20 cellular contexts compared by ENCODE assay signal in genomic region chr17:4717791-4718190, GRCh38. TPM values are rescaled to one million over a fixed set of nuclear protein-coding genes. Genes with fewer than 3 reads are reported as not detected.
DNase-seq lines count a peak whose midpoint lies in the region; ATAC-seq and TF ChIP-seq lines count a peak whose summit lies in the region.
"Had no signal": no experiment of that assay in that cellular context is flagged by ENCODE, and none has a peak within 500 bp of the region (broad histone marks: within the 10 kb centered on the region; RNA-seq: fewer than 3 reads in every experiment).

No MANE protein-coding gene starts in this region.

- no peak for ATAC-seq in effector memory CD8-positive, alpha-beta T cell (replicated peaks)
- ATAC-seq in natural killer cell treated with Interleukin-12 subunit alpha and Interleukin-12 subunit beta and Interleukin-15 and Interleukin-18, amount 100 ng/mL, for 72 hours: peak; percentile 37 to 44
- ATAC-seq in HG02763 (IDR thresholded peaks at IDR 0.05; ENCODE audit: unreplicated experiment): no peak
- no peak for ATAC-seq in GM21526 (IDR thresholded peaks at IDR 0.05; ENCODE audit: low FRiP score, unreplicated experiment)
- ATAC-seq: GM23338 had no signal

- H3K27ac ChIP-seq in BLaER1 treated with 17β-estradiol and CSF1 and Interleukin-3, amounts not matched to agents 10 nM and 100 nM: peak overlapping the region in 10 of 11 experiments; percentile 49 to 99 (median 74); a peak in 20 of 22 replicates
- peak overlapping the region; percentile 6; the same call in 1 of the 2 replicates for H3K27ac ChIP-seq in HL-60 (replicated peaks)
- H3K27ac ChIP-seq: PC-9, SJSA1 had no signal

- H3K4me1 ChIP-seq in BLaER1 treated with 17β-estradiol and CSF1 and Interleukin-3, amounts not matched to agents 10 nM and 100 nM: peaks cover 73 to 97% (median 79%) of the 10 kb centered on the region in 10 experiments
- H3K4me1 ChIP-seq: BE2C had no signal

- peaks cover 4 to 91% (median 25%) of the 10 kb centered on the region in 11 experiments; a peak in 15 of 22 replicates for H4K20me1 ChIP-seq in BLaER1 treated with 17β-estradiol and CSF1 and Interleukin-3, amounts not matched to agents 10 nM and 100 nM

- peak overlapping the region; percentile 50 to 99 (median 61); a peak in 19 of 22 replicates for H3K9ac ChIP-seq in BLaER1 treated with 17β-estradiol and CSF1 and Interleukin-3, amounts not matched to agents 10 nM and 100 nM

- H3K27ac Mint-ChIP-seq in effector memory CD8-positive, alpha-beta T cell: peak overlapping the region; percentile 87 to 89
- H3K27ac Mint-ChIP-seq in natural killer cell treated with Interleukin-12 subunit alpha and Interleukin-12 subunit beta and Interleukin-15 and Interleukin-18, amount 100 ng/mL, for 72 hours: peak overlapping the region; percentile 94 to 99
- H3K27ac Mint-ChIP-seq: GM23338 had no signal

- H3K9me3 ChIP-seq in BLaER1 treated with 17β-estradiol and CSF1 and Interleukin-3, amounts not matched to agents 10 nM and 100 nM (replicated peaks in 1 of 11): peaks cover 0 to 26% (median 10%) of the 10 kb centered on the region in 11 experiments; a peak in 9 of 22 replicates
- H3K9me3 ChIP-seq: BE2C, SJSA1 had no signal

- H3K9me3 Mint-ChIP-seq in effector memory CD8-positive, alpha-beta T cell: no peaks in the 10 kb centered on the region
- H3K9me3 Mint-ChIP-seq in natural killer cell treated with Interleukin-12 subunit alpha and Interleukin-12 subunit beta and Interleukin-15 and Interleukin-18, amount 100 ng/mL, for 72 hours: no peaks in the 10 kb centered on the region
- H3K9me3 Mint-ChIP-seq: CD8-positive, alpha-beta memory T cell; GM23338 had no signal

- peaks cover 63 to 87% (median 81%) of the 10 kb centered on the region in 11 experiments for H3K36me3 ChIP-seq in BLaER1 treated with 17β-estradiol and CSF1 and Interleukin-3, amounts not matched to agents 10 nM and 100 nM
- H3K36me3 ChIP-seq: BE2C, SJSA1 had no signal

- peak overlapping the region in 1 of 2 donors; percentile 71 for H3K4me3 Mint-ChIP-seq in effector memory CD8-positive, alpha-beta T cell
- peak overlapping the region; percentile 83 for H3K4me3 Mint-ChIP-seq in natural killer cell treated with Interleukin-12 subunit alpha and Interleukin-12 subunit beta and Interleukin-15 and Interleukin-18, amount 100 ng/mL, for 72 hours
- H3K4me3 Mint-ChIP-seq: GM23338 had no signal

- no peak for TF ChIP-seq CTCF in HL-60 (IDR thresholded peaks at IDR 0.05; ENCODE audit: insufficient read depth, low read length)

- peak overlapping the region in 8 of 10 experiments; percentile 30 to 98 (median 52); a peak in 16 of 20 replicates for H3K4me3 ChIP-seq in BLaER1 treated with 17β-estradiol and CSF1 and Interleukin-3, amounts not matched to agents 10 nM and 100 nM
- no peak overlapping the region for H3K4me3 ChIP-seq in HL-60 (replicated peaks; ENCODE audit: insufficient read depth, low read length)
- H3K4me3 ChIP-seq: GM23338, PC-9, SJSA1 had no signal

- H3K27me3 Mint-ChIP-seq in effector memory CD8-positive, alpha-beta T cell: no peaks in the 10 kb centered on the region
- no peaks in the 10 kb centered on the region for H3K27me3 Mint-ChIP-seq in natural killer cell treated with Interleukin-12 subunit alpha and Interleukin-12 subunit beta and Interleukin-15 and Interleukin-18, amount 100 ng/mL, for 72 hours

- H3K36me3 Mint-ChIP-seq in effector memory CD8-positive, alpha-beta T cell (ENCODE audit: insufficient read depth): peaks cover 62% of the 10 kb centered on the region
- peaks cover 34% of the 10 kb centered on the region for H3K36me3 Mint-ChIP-seq in natural killer cell treated with Interleukin-12 subunit alpha and Interleukin-12 subunit beta and Interleukin-15 and Interleukin-18, amount 100 ng/mL, for 72 hours

- H3K4me1 Mint-ChIP-seq in effector memory CD8-positive, alpha-beta T cell (ENCODE audit: low read depth in 2 of 2): peaks cover 36 to 51% of the 10 kb centered on the region in 2 donors
- peaks cover 75 to 78% of the 10 kb centered on the region in 2 donors for H3K4me1 Mint-ChIP-seq in natural killer cell treated with Interleukin-12 subunit alpha and Interleukin-12 subunit beta and Interleukin-15 and Interleukin-18, amount 100 ng/mL, for 72 hours (ENCODE audit: low read depth in 2 of 2)
- H3K4me1 Mint-ChIP-seq: GM23338 had no signal

- no peaks in the 10 kb centered on the region for H3K27me3 ChIP-seq in BLaER1 treated with 17β-estradiol and CSF1 and Interleukin-3, amounts not matched to agents 10 nM and 100 nM
- H3K27me3 ChIP-seq in HL-60 (ENCODE audit: insufficient read depth, poor library complexity, severe bottlenecking): no peaks in the 10 kb centered on the region
- H3K27me3 ChIP-seq: BE2C, SJSA1 had no signal

- peak in 1 of 2 experiments; percentile 25 for DNase-seq in HL-60 (ENCODE audit: low read depth in 1 of 2, low spot score in 1 of 2)
- DNase-seq in effector memory CD8-positive, alpha-beta T cell: no peak
- DNase-seq in natural killer cell treated with Interleukin-12 subunit alpha and Interleukin-12 subunit beta and Interleukin-15 and Interleukin-18, amount 100 ng/mL, for 72 hours (ENCODE audit: low spot score): peak; percentile 87
- no peak for DNase-seq in EL
- DNase-seq: BE2C, DMS79 treated with DMSO at 0.1 percent for 48 hours, KG1, NCI-H1436, NCI-H2029, NCI-H2171 treated with DMSO at 0.1 percent for 48 hours, NCI-H510A, NCI-H82, PC-9 had no signal

- H3K4me2 ChIP-seq in BLaER1 treated with 17β-estradiol and CSF1 and Interleukin-3, amounts not matched to agents 10 nM and 100 nM: peak overlapping the region; percentile 85 to 100 (median 98)
- H3K4me2 ChIP-seq: GM23338, PC-9 had no signal

RNA-seq across cellular contexts. Expression of gene ARRB2, which starts 7.4 kb away (rescaled TPM):
- total RNA-seq in natural killer cell treated with Interleukin-12 subunit alpha and Interleukin-12 subunit beta and Interleukin-15 and Interleukin-18, amount 100 ng/mL, for 72 hours: 100 to 1,000 TPM; 834 to 935 TPM

RNA-seq across cellular contexts. Expression of gene MED11, which starts 13.4 kb away (rescaled TPM):
- 10 to 100 TPM; 27.2 to 34.6 TPM for total RNA-seq in natural killer cell treated with Interleukin-12 subunit alpha and Interleukin-12 subunit beta and Interleukin-15 and Interleukin-18, amount 100 ng/mL, for 72 hours

RNA-seq across cellular contexts. Expression of gene PELP1, which starts 13.9 kb away (rescaled TPM):
- total RNA-seq in natural killer cell treated with Interleukin-12 subunit alpha and Interleukin-12 subunit beta and Interleukin-15 and Interleukin-18, amount 100 ng/mL, for 72 hours: 100 to 1,000 TPM in 1 of 2 donors, 10 to 100 TPM in 1; 76.9 to 161 TPM

RNA-seq across cellular contexts. Expression of gene ZMYND15, which starts 21.8 kb away (rescaled TPM):
- 1 to 10 TPM; 1.0 to 2.3 TPM for total RNA-seq in natural killer cell treated with Interleukin-12 subunit alpha and Interleukin-12 subunit beta and Interleukin-15 and Interleukin-18, amount 100 ng/mL, for 72 hours
- total RNA-seq: M059J, SJSA1 had no signal

RNA-seq across cellular contexts. Expression of gene CXCL16, which starts 21.9 kb away (rescaled TPM):
- 10 to 100 TPM; 22.6 to 46.3 TPM for total RNA-seq in natural killer cell treated with Interleukin-12 subunit alpha and Interleukin-12 subunit beta and Interleukin-15 and Interleukin-18, amount 100 ng/mL, for 72 hours
- total RNA-seq: SJSA1 had no signal

Comparison
In these comparisons a context has a peak if more than half of its experiments do, and no peak if none do; other contexts are left out.
1. ATAC-seq: peak in natural killer cell treated with Interleukin-12 subunit alpha and Interleukin-12 subunit beta and Interleukin-15 and Interleukin-18, amount 100 ng/mL, for 72 hours (2 of 2); none in effector memory CD8-positive, alpha-beta T cell (single experiment), HG02763 (single experiment) and GM21526 (single experiment).